ENCODE assay signal across 15 cellular contexts in the genomic region with DNA sequence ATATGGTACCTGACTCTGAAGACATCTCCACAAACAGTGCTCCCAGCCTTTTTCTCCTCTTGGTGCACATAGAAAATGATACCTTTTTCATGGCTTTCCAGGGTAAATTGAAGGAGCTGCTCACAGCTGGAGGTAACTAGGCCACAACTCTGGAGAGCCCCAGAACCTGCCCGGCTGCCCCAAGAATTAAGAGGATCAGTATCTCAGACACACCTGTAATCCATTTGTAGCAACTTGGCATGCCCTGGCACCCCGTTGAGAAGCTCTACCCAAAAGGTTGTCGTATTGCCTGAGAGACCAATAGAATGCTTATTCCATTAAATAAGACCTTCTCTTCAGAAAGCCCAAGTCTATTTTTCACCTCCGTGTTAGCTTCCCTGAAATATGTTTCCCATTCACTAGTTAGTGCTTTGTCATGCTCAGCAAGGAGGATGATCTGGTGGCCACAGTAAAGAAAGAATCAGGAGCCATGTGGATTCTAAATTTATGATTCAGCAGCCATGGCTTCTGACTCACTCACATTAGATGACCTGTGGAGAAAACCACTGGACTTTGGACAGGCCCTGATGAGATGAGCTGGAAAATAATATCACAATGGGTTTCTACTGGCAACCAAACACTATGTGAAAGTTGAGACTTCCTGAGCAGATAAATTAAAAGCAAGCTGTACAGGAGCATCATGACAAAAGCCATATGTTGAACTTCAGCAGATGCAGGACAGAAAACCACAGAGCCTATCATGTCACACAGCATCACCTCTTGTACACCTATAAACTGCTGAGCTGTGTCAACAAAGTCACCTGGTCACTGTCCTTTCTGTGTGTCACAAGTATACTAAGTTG.
A peak's percentile ranks its signal among the peaks of the same experiment; 100 is the strongest.
DNase-seq lines count a peak whose midpoint lies in the region; ATAC-seq and TF ChIP-seq lines count a peak whose summit lies in the region.
"Had no signal": no experiment of that assay in that cellular context is flagged by ENCODE, and none has a peak within 500 bp of the region (broad histone marks: within the 10 kb centered on the region; RNA-seq: fewer than 3 reads in every experiment).

No MANE protein-coding gene starts in this region.

- H3K4me3 Mint-ChIP-seq in glutamatergic neuron (ENCODE audit: unreplicated experiment) = no peak overlapping the region
- H3K4me3 Mint-ChIP-seq: activated naive CD4-positive, alpha-beta T cell treated with anti-CD3 and anti-CD28 coated beads, Interleukin-2, amount 10 ng/mL, durations not matched to agents 7 days and 5 days had no signal

- no peak overlapping the region for H3K27ac Mint-ChIP-seq in glutamatergic neuron (ENCODE audit: unreplicated experiment)
- H3K27ac Mint-ChIP-seq: activated naive CD4-positive, alpha-beta T cell treated with anti-CD3 and anti-CD28 coated beads, Interleukin-2, amount 10 ng/mL, durations not matched to agents 7 days and 5 days had no signal

- H3K4me3 ChIP-seq in BJ (ENCODE audit: low read depth, low read length) (no peak overlapping the region), astrocyte of the spinal cord (ENCODE audit: low read depth, low read length) (no peak overlapping the region), left lung (no peak overlapping the region)
- H3K4me3 ChIP-seq: sigmoid colon had no signal

- CTCF ChIA-PET in BJ (lab: Yijun Ruan, JAX) = interaction anchor here (1.2 kb wide), 1 partner anchor 32 kb away, joined by 6 read pairs; no protein-coding TSS in a partner anchor

- H3K27me3 ChIP-seq in BJ (ENCODE audit: control insufficient read depth, insufficient read depth, low read length) = no peaks in the 10 kb centered on the region
- no peaks in the 10 kb centered on the region for H3K27me3 ChIP-seq in left lung
- H3K27me3 ChIP-seq: sigmoid colon had no signal

- no peak overlapping the region for H3K27ac ChIP-seq in left lung
- H3K27ac ChIP-seq: sigmoid colon had no signal

- no peaks in the 10 kb centered on the region for H3K4me1 Mint-ChIP-seq in glutamatergic neuron (ENCODE audit: low read depth, unreplicated experiment)
- H3K4me1 Mint-ChIP-seq: activated naive CD4-positive, alpha-beta T cell treated with anti-CD3 and anti-CD28 coated beads, Interleukin-2, amount 10 ng/mL, durations not matched to agents 7 days and 5 days had no signal

- in situ Hi-C loops in astrocyte of the spinal cord (cut with HindIII; ENCODE audit: low sequenced_read_pairs) = no loop called here

- intact Hi-C loops in left lung (cut with DNase I) = no loop called here

- peaks cover 0 to 23% of the 10 kb centered on the region in 2 donors for H3K9me3 ChIP-seq in left lung

- H3K36me3 Mint-ChIP-seq in glutamatergic neuron (ENCODE audit: unreplicated experiment) = peaks cover 25% of the 10 kb centered on the region
- H3K36me3 Mint-ChIP-seq: activated naive CD4-positive, alpha-beta T cell treated with anti-CD3 and anti-CD28 coated beads, Interleukin-2, amount 10 ng/mL, durations not matched to agents 7 days and 5 days had no signal

- DNase-seq in BJ (ENCODE audit: low read depth) (peak; percentile 98), HuH-7.5 (ENCODE audit: low spot score) (peak; percentile 8), astrocyte of the spinal cord (ENCODE audit: low read depth, low spot score) (peak; percentile 99), left lung (no peak), glutamatergic neuron (no peak)
- DNase-seq: activated CD4-positive, alpha-beta T cell treated with anti-CD3 and anti-CD28 coated beads, Interleukin-2, amount 50 U/mL, for 4 hours; activated naive CD4-positive, alpha-beta T cell treated with anti-CD3 and anti-CD28 coated beads, Interleukin-2, amount 10 ng/mL, durations not matched to agents 7 days and 5 days; COR-L47; NCI-H2029 treated with DMSO at 0.1 percent for 48 hours; SIG-M5; sigmoid colon; stimulated activated CD8-positive, alpha-beta memory T cell treated with anti-CD3 and anti-CD28 coated beads, Interleukin-4, amount 100 ng/mL, for 48 hours had no signal

- H3K36me3 ChIP-seq in BJ (ENCODE audit: control insufficient read depth, insufficient read depth, low read length) (no peaks in the 10 kb centered on the region), left lung (no peaks in the 10 kb centered on the region)
- H3K36me3 ChIP-seq: sigmoid colon had no signal

- no peaks in the 10 kb centered on the region for H3K4me1 ChIP-seq in left lung
- H3K4me1 ChIP-seq: sigmoid colon had no signal

- no peaks in the 10 kb centered on the region for H3K27me3 Mint-ChIP-seq in glutamatergic neuron (ENCODE audit: unreplicated experiment)

- TF ChIP-seq CTCF in BJ (IDR thresholded peaks at IDR 0.05; ENCODE audit: insufficient read depth, low read depth, low read length) (no peak), astrocyte of the spinal cord (IDR thresholded peaks at IDR 0.05; ENCODE audit: low read depth, low read length) (no peak), left lung (IDR thresholded peaks at IDR 0.05) (no peak), glutamatergic neuron (IDR thresholded peaks at IDR 0.05; ENCODE audit: partially characterized antibody, unreplicated experiment) (no peak)

- ATAC-seq in left lung (peak; percentile 59), GM19328 (IDR thresholded peaks at IDR 0.05; ENCODE audit: unreplicated experiment) (no peak), HG03432 (IDR thresholded peaks at IDR 0.05; ENCODE audit: unreplicated experiment) (no peak), HG03442 (IDR thresholded peaks at IDR 0.05; ENCODE audit: unreplicated experiment) (no peak)

- peaks cover 4% of the 10 kb centered on the region for H3K9me3 Mint-ChIP-seq in glutamatergic neuron (ENCODE audit: unreplicated experiment)

- POLR2A ChIA-PET in BJ (lab: Charles Lee) = interaction anchor here (0.6 kb wide), 1 partner anchor 38 kb away, joined by 3 read pairs; no protein-coding TSS in a partner anchor

Comparison
In these comparisons a context has a peak if more than half of its experiments do, and no peak if none do; other contexts are left out.
1. DNase-seq: peak in BJ (single experiment), HuH-7.5 (single experiment) and astrocyte of the spinal cord (single experiment); none in left lung (0 of 2) and glutamatergic neuron (single experiment).